In genomic region chr10:3570855-3571266, GRCh38 we compare ENCODE assay signal across 16 cellular contexts.
DNase-seq lines count a peak whose midpoint lies in the region; ATAC-seq and TF ChIP-seq lines count a peak whose summit lies in the region.
"Had no signal": no experiment of that assay in that cellular context is flagged by ENCODE, and none has a peak within 500 bp of the region (broad histone marks: within the 10 kb centered on the region; RNA-seq: fewer than 3 reads in every experiment).

No MANE protein-coding gene starts in this region.

- no peaks in the 10 kb centered on the region for H3K36me3 Mint-ChIP-seq in endodermal cell (ENCODE audit: low read depth)

- ATAC-seq in right cardiac atrium (peak; percentile 61 to 74), GM19467 (IDR thresholded peaks at IDR 0.05; ENCODE audit: unreplicated experiment) (no peak), HG03521 (IDR thresholded peaks at IDR 0.05; ENCODE audit: unreplicated experiment) (no peak)
- ATAC-seq: left colon had no signal

- no peak overlapping the region for H3K27ac ChIP-seq in endodermal cell (ENCODE audit: low read depth, low read length)
- H3K27ac ChIP-seq in right cardiac atrium (ENCODE audit: low read length), result peak overlapping the region; percentile 15
- peak overlapping the region; percentile 32 for H3K27ac ChIP-seq in subcutaneous abdominal adipose tissue (ENCODE audit: low read depth, low read length)
- H3K27ac ChIP-seq in A673 (ENCODE audit: low read depth, low read length, poor library complexity, severe bottlenecking), result no peak overlapping the region

- H3K27me3 Mint-ChIP-seq in endodermal cell (ENCODE audit: insufficient read depth), result no peaks in the 10 kb centered on the region
- H3K27me3 Mint-ChIP-seq: B cell had no signal

- H3K9me3 Mint-ChIP-seq in endodermal cell, result peaks cover 3% of the 10 kb centered on the region

- H3K4me3 Mint-ChIP-seq in endodermal cell, result no peak overlapping the region
- H3K4me3 Mint-ChIP-seq: B cell had no signal

- H3K27ac Mint-ChIP-seq in endodermal cell, result no peak overlapping the region
- H3K27ac Mint-ChIP-seq: B cell had no signal

- BruUV-seq in A673 (replicated peaks; lab: Mats Ljungman, UMichigan), result no TSS peak

- peak; percentile 5 for DNase-seq in MG63
- peak; percentile 55 for DNase-seq in endodermal cell
- DNase-seq in right cardiac atrium, result peak; percentile 52 to 77 (median 66)
- DNase-seq in A673 (ENCODE audit: low spot score), result no peak
- DNase-seq in HuH-7.5 (ENCODE audit: low spot score), result no peak
- DNase-seq: activated effector memory CD4-positive, alpha-beta T cell treated with Interleukin-2 at 50 U/mL for 16 hours; Calu3; left colon; NCI-H226; occipital lobe; stimulated activated CD4-positive, alpha-beta T cell treated with anti-CD3 and anti-CD28 coated beads, Interleukin-2, amount 100 ng/mL, for 48 hours; T-helper 2 cell had no signal

- intact Hi-C loops in right cardiac atrium (cut with DNase I), result no loop called here
- intact Hi-C loops in A673 (cut with micrococcal nuclease; ENCODE audit: unreplicated experiment), result no loop called here

- POLR2A ChIA-PET in A673 (lab: Charles Lee; ENCODE audit: low non-redundant PET), result no interaction called here

- H3K4me1 ChIP-seq in endodermal cell (ENCODE audit: control insufficient read depth, insufficient read depth, low read length), result no peaks in the 10 kb centered on the region
- peaks cover 8% of the 10 kb centered on the region for H3K4me1 ChIP-seq in right cardiac atrium (ENCODE audit: control insufficient read depth, insufficient read depth, low read length)
- peaks cover 6 to 22% (median 17%) of the 10 kb centered on the region in 5 donors for H3K4me1 ChIP-seq in subcutaneous abdominal adipose tissue (ENCODE audit: control insufficient read depth in 5 of 5, insufficient read depth in 5 of 5, low read length in 5 of 5)
- no peaks in the 10 kb centered on the region for H3K4me1 ChIP-seq in A673 (ENCODE audit: insufficient read depth, low read length, poor library complexity, severe bottlenecking)

- H3K27me3 ChIP-seq in MG63, result no peaks in the 10 kb centered on the region
- no peaks in the 10 kb centered on the region for H3K27me3 ChIP-seq in endodermal cell (ENCODE audit: control insufficient read depth, insufficient read depth, low read length, poor library complexity, severe bottlenecking)
- no peaks in the 10 kb centered on the region for H3K27me3 ChIP-seq in right cardiac atrium (ENCODE audit: control insufficient read depth, insufficient read depth)
- H3K27me3 ChIP-seq in subcutaneous abdominal adipose tissue (ENCODE audit: control insufficient read depth in 5 of 5, insufficient read depth in 4 of 5, low read length in 5 of 5), result no peaks in the 10 kb centered on the region
- H3K27me3 ChIP-seq in A673 (replicated peaks; ENCODE audit: insufficient read depth, low read depth, low read length, poor library complexity), result no peaks in the 10 kb centered on the region

- CTCF ChIA-PET in A673 (lab: Charles Lee), result no interaction called here

- no peak overlapping the region for H3K9ac ChIP-seq in endodermal cell (ENCODE audit: extremely low read depth, low read length, poor library complexity, severe bottlenecking)
- H3K9ac ChIP-seq in subcutaneous abdominal adipose tissue (ENCODE audit: low read length in 5 of 5), result no peak overlapping the region

- H3K36me3 ChIP-seq in MG63, result no peaks in the 10 kb centered on the region
- H3K36me3 ChIP-seq in endodermal cell (ENCODE audit: control insufficient read depth, insufficient read depth, low read length), result no peaks in the 10 kb centered on the region
- no peaks in the 10 kb centered on the region for H3K36me3 ChIP-seq in subcutaneous abdominal adipose tissue (ENCODE audit: control insufficient read depth in 5 of 5, insufficient read depth in 5 of 5, low read length in 5 of 5)
- no peaks in the 10 kb centered on the region for H3K36me3 ChIP-seq in A673 (ENCODE audit: insufficient read depth, low read length, poor library complexity, severe bottlenecking)

- no peak overlapping the region for H3K4me3 ChIP-seq in MG63
- H3K4me3 ChIP-seq in endodermal cell (ENCODE audit: low read length), result no peak overlapping the region
- H3K4me3 ChIP-seq in right cardiac atrium (ENCODE audit: low read length), result no peak overlapping the region
- no peak overlapping the region for H3K4me3 ChIP-seq in subcutaneous abdominal adipose tissue (ENCODE audit: low read depth in 1 of 5, low read length in 5 of 5)
- H3K4me3 ChIP-seq in A673 (ENCODE audit: low read depth, low read length, poor library complexity, severe bottlenecking), result no peak overlapping the region

- 85 to 91% methylated on average over 9 of the region's 9 CpGs for WGBS in endodermal cell (ENCODE audit: insufficient coverage in 1 of 2, insufficient read length in 1 of 2), 2 experiments
- WGBS in right cardiac atrium, result 36% methylated on average over 9 of the region's 9 CpGs

- no peak for TF ChIP-seq CTCF in endodermal cell (conservative IDR thresholded peaks at IDR 0.05)
- TF ChIP-seq CTCF in A673 (conservative IDR thresholded peaks at IDR 0.05; ENCODE audit: low read depth, low read length), result no peak

- H3K4me1 Mint-ChIP-seq in endodermal cell, result peaks cover 27% of the 10 kb centered on the region
- H3K4me1 Mint-ChIP-seq: B cell had no signal

- H3K9me3 ChIP-seq in MG63, result no peaks in the 10 kb centered on the region; the same call in 1 of the 2 replicates
- H3K9me3 ChIP-seq in endodermal cell (ENCODE audit: control insufficient read depth, low read length), result peaks cover 3% of the 10 kb centered on the region
- no peaks in the 10 kb centered on the region for H3K9me3 ChIP-seq in right cardiac atrium (ENCODE audit: control insufficient read depth, low read length)
- peaks cover 0 to 4% (median 3%) of the 10 kb centered on the region in 5 donors for H3K9me3 ChIP-seq in subcutaneous abdominal adipose tissue (ENCODE audit: control insufficient read depth in 5 of 5, low read length in 5 of 5)
- H3K9me3 ChIP-seq in A673 (ENCODE audit: low read depth, low read length, poor library complexity, severe bottlenecking), result no peaks in the 10 kb centered on the region

Comparison
In these comparisons a context has a peak if more than half of its experiments do, and no peak if none do; other contexts are left out.
1. DNase-seq: peak in MG63 (single experiment), endodermal cell (single experiment) and right cardiac atrium (3 of 3); none in A673 (single experiment) and HuH-7.5 (single experiment).
2. H3K27ac ChIP-seq: peak in right cardiac atrium (single experiment) and subcutaneous abdominal adipose tissue (single experiment); none in endodermal cell (single experiment) and A673 (single experiment).
3. ATAC-seq: peak in right cardiac atrium (2 of 2); none in GM19467 (single experiment) and HG03521 (single experiment).